In genomic region chr4:151165205-151166000, GRCh38 we compare ENCODE assay signal across 17 cellular contexts.
DNase-seq lines count a peak whose midpoint lies in the region; ATAC-seq and TF ChIP-seq lines count a peak whose summit lies in the region.
"Had no signal": no experiment of that assay in that cellular context is flagged by ENCODE, and none has a peak within 500 bp of the region (broad histone marks: within the 10 kb centered on the region; RNA-seq: fewer than 3 reads in every experiment).

No MANE protein-coding gene starts in this region.

- H3K36me3 ChIP-seq in adipocyte (ENCODE audit: control insufficient read depth, insufficient read depth, low read length, severe bottlenecking): peaks cover 48% of the 10 kb centered on the region
- no peaks in the 10 kb centered on the region for H3K36me3 ChIP-seq in smooth muscle cell (ENCODE audit: low read depth)
- H3K36me3 ChIP-seq: SJCRH30, vagina had no signal

- no peaks in the 10 kb centered on the region for H4K20me1 ChIP-seq in smooth muscle cell (ENCODE audit: low read depth)

- ATAC-seq in GM18870 (IDR thresholded peaks at IDR 0.05; ENCODE audit: unreplicated experiment): no peak
- ATAC-seq: HCT116; naive thymus-derived CD4-positive, alpha-beta T cell had no signal

- no peaks in the 10 kb centered on the region for H3K9me3 ChIP-seq in adipocyte (ENCODE audit: control insufficient read depth, low read length)
- H3K9me3 ChIP-seq in smooth muscle cell (replicated peaks; ENCODE audit: low read depth): no peaks in the 10 kb centered on the region
- H3K9me3 ChIP-seq: SJCRH30, vagina had no signal

- H3K4me2 ChIP-seq in smooth muscle cell: no peak overlapping the region

- H3K4me1 ChIP-seq in adipocyte (ENCODE audit: control insufficient read depth, insufficient read depth, low read length): peaks cover 46% of the 10 kb centered on the region
- H3K4me1 ChIP-seq in smooth muscle cell (ENCODE audit: low read depth): peaks cover 16% of the 10 kb centered on the region

- peak overlapping the region; percentile 64 for H3K9ac ChIP-seq in adipocyte (ENCODE audit: low read length)
- H3K9ac ChIP-seq in smooth muscle cell (ENCODE audit: low read depth): no peak overlapping the region

- in situ Hi-C loops in GM13976 (cut with MboI; ENCODE audit: low sequenced_read_pairs, unreplicated experiment): no loop called here

- H3K4me3 ChIP-seq in adipocyte (ENCODE audit: low read length) (peak overlapping the region; percentile 5), smooth muscle cell (no peak overlapping the region)
- H3K4me3 ChIP-seq: SJCRH30, vagina had no signal

- H3K79me2 ChIP-seq in smooth muscle cell (ENCODE audit: low read depth): no peaks in the 10 kb centered on the region

- peaks cover 5% of the 10 kb centered on the region for H3F3A ChIP-seq in smooth muscle cell (ENCODE audit: low read depth)

- DNase-seq in EL: peak; percentile 14
- DNase-seq in adipocyte (ENCODE audit: low read depth): peak; percentile 70
- peak; percentile 89 for DNase-seq in foreskin melanocyte
- DNase-seq in smooth muscle cell (lab: John Stamatoyannopoulos, UW; ENCODE audit: unreplicated experiment): no peak
- DNase-seq in activated naive CD4-positive, alpha-beta T cell treated with Interleukin-2 at 50 U/mL for 16 hours: no peak
- DNase-seq in GM13976 (ENCODE audit: low spot score): no peak
- DNase-seq: activated CD4-positive, alpha-beta T cell treated with anti-CD3 and anti-CD28 coated beads, Interleukin-2, amount 50 U/mL, for 1 hour; DMS79 treated with DMSO at 0.1 percent for 48 hours; KG1; naive thymus-derived CD4-positive, alpha-beta T cell; NCI-H446; retina; stimulated activated CD4-positive, alpha-beta T cell treated with anti-CD3 and anti-CD28 coated beads, Interleukin-4, amount 100 ng/mL, for 24 hours had no signal

- peak overlapping the region; percentile 14 for H2AFZ ChIP-seq in smooth muscle cell (ENCODE audit: low read depth)

- H3K27me3 ChIP-seq in adipocyte (replicated peaks; ENCODE audit: control insufficient read depth, insufficient read depth, low read length): no peaks in the 10 kb centered on the region
- no peaks in the 10 kb centered on the region for H3K27me3 ChIP-seq in smooth muscle cell (ENCODE audit: low read depth)
- H3K27me3 ChIP-seq: SJCRH30, vagina had no signal

- no peak overlapping the region for H3K27ac ChIP-seq in smooth muscle cell (ENCODE audit: low read depth)
- H3K27ac ChIP-seq: SJCRH30, vagina had no signal

- WGBS in smooth muscle cell (ENCODE audit: low lambda C conversion rate): 80% methylated on average over 10 of the region's 10 CpGs

- TF ChIP-seq CTCF in smooth muscle cell (IDR thresholded peaks at IDR 0.05; ENCODE audit: borderline replicate concordance, insufficient read depth, poor library complexity, severe bottlenecking) (no peak), GM13976 (IDR thresholded peaks at IDR 0.05; ENCODE audit: borderline replicate concordance, control extremely low read depth, extremely low read depth, insufficient read depth, missing control alignments) (no peak)

Comparison
In these comparisons a context has a peak if more than half of its experiments do, and no peak if none do; other contexts are left out.
1. DNase-seq: peak in EL (single experiment), adipocyte (single experiment) and foreskin melanocyte (single experiment); none in smooth muscle cell (single experiment), activated naive CD4-positive, alpha-beta T cell treated with Interleukin-2 at 50 U/mL for 16 hours (single experiment) and GM13976 (single experiment).